In genomic region chr2:20474757-20475566, GRCh38 we compare ENCODE assay signal across 18 cellular contexts. TPM values are rescaled to one million over a fixed set of nuclear protein-coding genes. Genes with fewer than 3 reads are reported as not detected.
DNase-seq lines count a peak whose midpoint lies in the region; ATAC-seq, FAIRE-seq and TF ChIP-seq lines count a peak whose summit lies in the region.
"Had no signal": no experiment of that assay in that cellular context is flagged by ENCODE, and none has a peak within 500 bp of the region (broad histone marks: within the 10 kb centered on the region; RNA-seq: fewer than 3 reads in every experiment).

No MANE protein-coding gene starts in this region.

- H3K36me3 ChIP-seq in MM.1S (replicated peaks; ENCODE audit: insufficient read depth, low read length): no peaks in the 10 kb centered on the region

- H3K9me3 Mint-ChIP-seq in nephron: peaks cover 7% of the 10 kb centered on the region
- peaks cover 0 to 7% of the 10 kb centered on the region in 2 donors for H3K9me3 Mint-ChIP-seq in stimulated activated naive B cell treated with anti-CD40 and anti-IgM and Interleukin-4, amounts not matched to agents 10 μg/mL and 1 μg/mL and 100 μg/mL, for 72 hours

- H3K4me3 Mint-ChIP-seq in nephron: no peak overlapping the region
- no peak overlapping the region for H3K4me3 Mint-ChIP-seq in stimulated activated naive B cell treated with anti-CD40 and anti-IgM and Interleukin-4, amounts not matched to agents 10 μg/mL and 1 μg/mL and 100 μg/mL, for 72 hours
- H3K4me3 Mint-ChIP-seq: CD4-positive, CD25-positive, alpha-beta regulatory T cell had no signal

- H3K9me2 ChIP-seq in MM.1S (replicated peaks; ENCODE audit: insufficient read depth, low read length): no peaks in the 10 kb centered on the region

- H3K27ac Mint-ChIP-seq in nephron: peak overlapping the region; percentile 4 to 61 (median 21)
- H3K27ac Mint-ChIP-seq in stimulated activated naive B cell treated with anti-CD40 and anti-IgM and Interleukin-4, amounts not matched to agents 10 μg/mL and 1 μg/mL and 100 μg/mL, for 72 hours: peak overlapping the region; percentile 1

- H3K9me3 ChIP-seq in MM.1S (replicated peaks; ENCODE audit: insufficient read depth, low read length): no peaks in the 10 kb centered on the region
- H3K9me3 ChIP-seq: mucosa of descending colon had no signal

- no peak overlapping the region for H3K9ac ChIP-seq in MM.1S (ENCODE audit: low read length)

- no peak overlapping the region for H3K4me3 ChIP-seq in MM.1S (ENCODE audit: low read length)
- H3K4me3 ChIP-seq: mucosa of descending colon, skin epidermis had no signal

- intact Hi-C loops in Right ventricle myocardium inferior (cut with DNase I): no loop called here

- ATAC-seq in Right ventricle myocardium inferior: peak; percentile 58
- peak; percentile 12 to 16 for ATAC-seq in stimulated activated naive B cell treated with anti-CD40 and anti-IgM and Interleukin-4, amounts not matched to agents 10 μg/mL and 1 μg/mL and 100 μg/mL, for 72 hours (replicated peaks)
- ATAC-seq in HG02610 (IDR thresholded peaks at IDR 0.05; ENCODE audit: unreplicated experiment): no peak
- ATAC-seq: mucosa of descending colon had no signal

- peak; percentile 90 for FAIRE-seq in HTR-8/SVneo (lab: Jason Lieb, UNC)
- FAIRE-seq: endometrium, H54 had no signal

- H3K27me3 ChIP-seq in MM.1S (replicated peaks; ENCODE audit: insufficient read depth, low read length): no peaks in the 10 kb centered on the region

- peaks cover 9% of the 10 kb centered on the region for H3K4me1 Mint-ChIP-seq in nephron
- peaks cover 10 to 12% of the 10 kb centered on the region in 2 donors for H3K4me1 Mint-ChIP-seq in stimulated activated naive B cell treated with anti-CD40 and anti-IgM and Interleukin-4, amounts not matched to agents 10 μg/mL and 1 μg/mL and 100 μg/mL, for 72 hours

- no peak overlapping the region for H3K27ac ChIP-seq in MM.1S (ENCODE audit: low read length)

- H3K4me1 ChIP-seq in MM.1S (ENCODE audit: low read length): no peaks in the 10 kb centered on the region

- H3K36me3 Mint-ChIP-seq in nephron (ENCODE audit: low read depth): no peaks in the 10 kb centered on the region
- H3K36me3 Mint-ChIP-seq in stimulated activated naive B cell treated with anti-CD40 and anti-IgM and Interleukin-4, amounts not matched to agents 10 μg/mL and 1 μg/mL and 100 μg/mL, for 72 hours: no peaks in the 10 kb centered on the region
- H3K36me3 Mint-ChIP-seq: CD4-positive, CD25-positive, alpha-beta regulatory T cell had no signal

- no peak for TF ChIP-seq CTCF in nephron (IDR thresholded peaks at IDR 0.05; ENCODE audit: unreplicated experiment in 3 of 3)
- no peak for TF ChIP-seq CTCF in MM.1S (IDR thresholded peaks at IDR 0.05; ENCODE audit: low read length)

- H3K79me2 ChIP-seq in MM.1S (ENCODE audit: low read length): no peaks in the 10 kb centered on the region

- peaks cover 24% of the 10 kb centered on the region for H3K27me3 Mint-ChIP-seq in nephron (ENCODE audit: low read depth)
- H3K27me3 Mint-ChIP-seq in stimulated activated naive B cell treated with anti-CD40 and anti-IgM and Interleukin-4, amounts not matched to agents 10 μg/mL and 1 μg/mL and 100 μg/mL, for 72 hours: peaks cover 4 to 8% of the 10 kb centered on the region in 2 donors

- DNase-seq in HTR-8/SVneo (ENCODE audit: insufficient read length, low spot score) (no peak), Right ventricle myocardium inferior (ENCODE audit: missing footprints) (no peak), NCI-H345 (lab: John Stamatoyannopoulos, UW) (no peak), MM.1S (no peak)
- DNase-seq in stimulated activated naive B cell treated with anti-CD40 and anti-IgM and Interleukin-4, amounts not matched to agents 10 μg/mL and 1 μg/mL and 100 μg/mL, for 72 hours: no peak
- no peak for DNase-seq in central memory CD4-positive, alpha-beta T cell
- DNase-seq: activated CD4-positive, alpha-beta T cell treated with anti-CD3 and anti-CD28 coated beads for 48 hours; CD4-positive, CD25-positive, alpha-beta regulatory T cell; DMS79 treated with DMSO at 0.1 percent for 48 hours; kidney glomerular epithelial cell; mucosa of descending colon; NCI-H1694 treated with DMSO at 0.1 percent for 48 hours; NK-92 treated with Interleukin-12 subunit alpha and Interleukin-12 subunit beta, amount 100 ng/mL, for 24 hours had no signal

- no peak overlapping the region for H2AFZ ChIP-seq in MM.1S (ENCODE audit: low read length)

- no peaks in the 10 kb centered on the region for H4K20me1 ChIP-seq in MM.1S (ENCODE audit: insufficient read depth, low read length)

- no peak overlapping the region for H3K4me2 ChIP-seq in MM.1S (ENCODE audit: low read depth, low read length)

- no peaks in the 10 kb centered on the region for H3F3A ChIP-seq in MM.1S (ENCODE audit: insufficient read depth, low read length)

RNA-seq across cellular contexts. Expression of gene RHOB, which starts 28.1 kb away (rescaled TPM):
- total RNA-seq in Right ventricle myocardium inferior: 208 TPM
